ENCODE assay signal across 1 cellular context in genomic region chr17:78572277-78573205, GRCh38.
TF ChIP-seq lines count a peak whose summit lies in the region.

No MANE protein-coding gene starts in this region.

TF ChIP-seq in H1, 55 proteins besides CTCF, POLR2A, EP300 and RAD21:
- TF ChIP-seq YY1 (IDR thresholded peaks at IDR 0.05; ENCODE audit: low read depth, low read length) (0 out of 2 replicates have a peak, but pooled peaks have one; percentile 20), MAX (IDR thresholded peaks at IDR 0.05) (no peak), CBX5 (IDR thresholded peaks at IDR 0.05; ENCODE audit: low read depth, low read length) (no peak), CEBPB (IDR thresholded peaks at IDR 0.05; ENCODE audit: low read depth, low read length) (no peak), GABPA (IDR thresholded peaks at IDR 0.05; ENCODE audit: borderline replicate concordance, insufficient read depth, low read length) (0 out of 2 replicates have a peak, but pooled peaks have one; percentile 35), BRCA1 (IDR thresholded peaks at IDR 0.05; ENCODE audit: low read depth, low read length) (no peak), CREB1 (IDR thresholded peaks at IDR 0.05) (no peak), KDM4A (IDR thresholded peaks at IDR 0.05; ENCODE audit: low read depth, low read length, severe bottlenecking) (no peak), CHD2 (IDR thresholded peaks at IDR 0.05; ENCODE audit: low read length) (no peak), SRF (IDR thresholded peaks at IDR 0.05; ENCODE audit: low read depth, low read length) (no peak), HDAC2 (IDR thresholded peaks at IDR 0.05; ENCODE audit: borderline replicate concordance in 1 of 2, low read depth in 2 of 2, low read length in 2 of 2) (no peak), SIN3A (conservative IDR thresholded peaks at IDR 0.05 in 1 of 2, IDR thresholded peaks at IDR 0.05 in 1 of 2; ENCODE audit: low read depth in 1 of 2, low read length in 2 of 2) (no peak), HDAC6 (IDR thresholded peaks at IDR 0.05; ENCODE audit: low read depth, low read length) (no peak), TBP (IDR thresholded peaks at IDR 0.05; ENCODE audit: low read depth, low read length) (no peak), RFX5 (IDR thresholded peaks at IDR 0.05; ENCODE audit: borderline replicate concordance, low read depth, low read length) (peak; percentile 60; the same call in 1 of the 2 replicates), SUZ12 (IDR thresholded peaks at IDR 0.05; ENCODE audit: low read length) (no peak), SP2 (IDR thresholded peaks at IDR 0.05; ENCODE audit: low read length) (no peak), MAFK (IDR thresholded peaks at IDR 0.05; ENCODE audit: low read depth, low read length) (no peak), SP1 (IDR thresholded peaks at IDR 0.05; ENCODE audit: low read depth, low read length) (peak; percentile 98), TEAD4 (IDR thresholded peaks at IDR 0.05; ENCODE audit: low read depth, low read length) (no peak), BACH1 (IDR thresholded peaks at IDR 0.05; ENCODE audit: low read length) (no peak), EZH2 (IDR thresholded peaks at IDR 0.05; ENCODE audit: low read depth, low read length, severe bottlenecking) (no peak), USF2 (IDR thresholded peaks at IDR 0.05; ENCODE audit: low read length) (no peak), CTBP2 (IDR thresholded peaks at IDR 0.05; ENCODE audit: borderline replicate concordance, insufficient read depth, insufficient read length, low read length) (no peak)
TF ChIP-seq in H1: peak in this region for 4.
